In the genomic region with DNA sequence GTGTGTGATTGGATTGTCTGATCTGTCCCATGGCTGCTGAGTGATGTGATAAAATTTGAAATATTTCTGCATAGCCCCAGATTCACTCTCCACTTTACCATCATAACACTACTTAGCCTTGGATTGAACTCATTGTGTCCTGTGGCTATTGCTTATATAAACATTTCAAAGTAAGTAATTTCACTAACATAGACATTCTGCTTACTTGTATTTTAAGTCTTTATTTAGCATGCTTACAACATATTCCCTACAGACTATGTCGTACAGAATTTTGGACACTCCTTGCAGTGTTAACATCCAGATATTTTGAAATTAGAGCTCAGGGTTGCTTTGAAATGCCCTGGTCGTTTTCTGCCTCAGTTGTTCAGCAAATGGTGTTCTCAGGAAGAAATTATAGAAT, we compare ENCODE assay signal across 22 cellular contexts.
A peak's percentile ranks its signal among the peaks of the same experiment; 100 is the strongest.
DNase-seq lines count a peak whose midpoint lies in the region; ATAC-seq and TF ChIP-seq lines count a peak whose summit lies in the region.
"Had no signal": no experiment of that assay in that cellular context is flagged by ENCODE, and none has a peak within 500 bp of the region (broad histone marks: within the 10 kb centered on the region; RNA-seq: fewer than 3 reads in every experiment).

No MANE protein-coding gene starts in this region.

- H3K4me1 Mint-ChIP-seq in stimulated activated memory B cell treated with anti-CD40 and anti-IgM and Interleukin-4, amounts not matched to agents 10 μg/mL and 1 μg/mL and 100 μg/mL, for 72 hours: peaks cover 42% of the 10 kb centered on the region

- no peak overlapping the region for H3K4me2 ChIP-seq in osteoblast (ENCODE audit: insufficient read depth, low read length)

- H3K36me3 Mint-ChIP-seq in stimulated activated memory B cell treated with anti-CD40 and anti-IgM and Interleukin-4, amounts not matched to agents 10 μg/mL and 1 μg/mL and 100 μg/mL, for 72 hours: peaks cover 31% of the 10 kb centered on the region

- no peak overlapping the region for H3K27ac ChIP-seq in osteoblast (ENCODE audit: low read depth, low read length)
- H3K27ac ChIP-seq: HL-60, SJSA1 had no signal

- no peak for TF ChIP-seq CTCF in osteoblast (IDR thresholded peaks at IDR 0.05; ENCODE audit: extremely low read depth, low read depth, low read length)

- peaks cover 10% of the 10 kb centered on the region for H3K4me1 ChIP-seq in osteoblast (ENCODE audit: insufficient read depth, low read length)

- H3K9me3 Mint-ChIP-seq in stimulated activated memory B cell treated with anti-CD40 and anti-IgM and Interleukin-4, amounts not matched to agents 10 μg/mL and 1 μg/mL and 100 μg/mL, for 72 hours: no peaks in the 10 kb centered on the region

- no peak for ATAC-seq in stimulated activated memory B cell treated with anti-CD40 and anti-IgM and Interleukin-4, amounts not matched to agents 10 μg/mL and 1 μg/mL and 100 μg/mL, for 72 hours
- ATAC-seq in HG02571 (IDR thresholded peaks at IDR 0.05; ENCODE audit: unreplicated experiment): no peak
- ATAC-seq: GM12878, K562 had no signal

- no peaks in the 10 kb centered on the region for H3K36me3 ChIP-seq in osteoblast (ENCODE audit: insufficient read depth, low read length)
- H3K36me3 ChIP-seq: SJSA1 had no signal

- no peak overlapping the region for H3K4me3 ChIP-seq in osteoblast (ENCODE audit: insufficient read depth, low read length)
- H3K4me3 ChIP-seq: GM12878, K562, MG63, SJSA1 had no signal

- H3K27me3 Mint-ChIP-seq in stimulated activated memory B cell treated with anti-CD40 and anti-IgM and Interleukin-4, amounts not matched to agents 10 μg/mL and 1 μg/mL and 100 μg/mL, for 72 hours: no peaks in the 10 kb centered on the region

- H3K9me3 ChIP-seq in osteoblast (ENCODE audit: low read depth, low read length): no peaks in the 10 kb centered on the region
- H3K9me3 ChIP-seq: MG63, SJSA1 had no signal

- peaks cover 65% of the 10 kb centered on the region for H3K79me2 ChIP-seq in osteoblast (ENCODE audit: insufficient read depth, low read length)

- no peak overlapping the region for H3K4me3 Mint-ChIP-seq in stimulated activated memory B cell treated with anti-CD40 and anti-IgM and Interleukin-4, amounts not matched to agents 10 μg/mL and 1 μg/mL and 100 μg/mL, for 72 hours

- H4K20me1 ChIP-seq in osteoblast (ENCODE audit: insufficient read depth, low read length): peaks cover 33% of the 10 kb centered on the region

- no peaks in the 10 kb centered on the region for H3K27me3 ChIP-seq in osteoblast (ENCODE audit: insufficient read depth, low read length)
- H3K27me3 ChIP-seq: MG63, SJSA1 had no signal

- DNase-seq in EH (ENCODE audit: low read depth) (peak; percentile 42), M059J (ENCODE audit: low read depth) (peak; percentile 12), fibroblast of gingiva (ENCODE audit: low read depth) (peak; percentile 57), osteoblast (ENCODE audit: insufficient read length, low spot score, missing footprints) (no peak)
- no peak for DNase-seq in activated CD8-positive, alpha-beta memory T cell treated with anti-CD3 and anti-CD28 coated beads for 24 hours
- DNase-seq: EL; GDM1; HCEC 1CT; MG63; NCI-H1105 treated with DMSO at 0.1 percent for 48 hours; NCI-H1930; NCI-H446 treated with DMSO at 0.1 percent for 48 hours; NCI-H82; NK-92 treated with Interleukin-12 subunit alpha and Interleukin-12 subunit beta, amount 100 ng/mL, for 24 hours; Right ventricle myocardium superior; RPMI8226 had no signal

- no peak overlapping the region for H2AFZ ChIP-seq in osteoblast (ENCODE audit: low read length)

- H3K27ac Mint-ChIP-seq in stimulated activated memory B cell treated with anti-CD40 and anti-IgM and Interleukin-4, amounts not matched to agents 10 μg/mL and 1 μg/mL and 100 μg/mL, for 72 hours: peak overlapping the region; percentile 80

Comparison
In these comparisons a context has a peak if more than half of its experiments do, and no peak if none do; other contexts are left out.
1. DNase-seq: peak in EH (single experiment), M059J (single experiment) and fibroblast of gingiva (single experiment); none in activated CD8-positive, alpha-beta memory T cell treated with anti-CD3 and anti-CD28 coated beads for 24 hours (single experiment) and osteoblast (single experiment).